ENCODE assay signal across 8 cellular contexts in the genomic region with DNA sequence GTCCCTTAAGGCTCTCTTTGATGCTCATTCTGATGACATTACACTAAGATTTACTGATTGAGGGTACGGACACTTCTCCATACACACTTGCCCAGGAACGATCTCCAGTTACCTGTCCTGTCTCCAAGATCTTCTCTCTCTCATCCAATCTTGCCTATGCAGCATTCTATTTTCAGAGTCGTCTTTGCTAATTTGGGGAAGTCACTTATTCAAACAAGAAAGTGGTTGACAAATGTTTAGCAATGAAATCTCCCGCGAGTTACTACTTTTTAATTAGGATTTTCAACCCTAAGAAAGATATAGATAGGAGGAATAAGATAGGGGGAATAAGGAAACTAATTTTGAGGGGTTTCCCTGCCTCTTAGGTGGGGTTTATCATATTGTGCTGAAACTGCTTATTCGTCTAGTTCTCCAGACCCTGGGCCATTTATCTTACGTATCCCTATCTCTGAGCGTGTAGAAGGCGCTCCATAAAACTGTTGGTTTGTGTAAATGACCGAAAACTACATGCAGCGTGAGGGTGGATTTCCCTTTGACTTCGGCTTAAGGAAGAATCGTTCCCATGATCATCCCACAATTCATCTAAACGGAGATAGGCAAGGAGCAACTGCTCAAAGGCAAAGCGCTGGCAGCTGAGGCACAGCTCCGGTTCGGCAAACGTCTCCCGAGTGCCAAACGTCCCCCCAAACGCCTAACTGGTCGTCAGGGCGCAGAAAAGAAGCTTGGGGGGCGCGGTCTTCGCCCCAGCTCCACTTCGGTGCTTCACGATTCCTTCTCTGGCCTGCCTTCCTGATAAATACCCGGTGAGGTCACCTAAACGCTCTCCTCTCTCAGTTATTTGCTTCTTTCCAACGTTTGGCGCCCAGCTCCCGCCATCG. TPM values are rescaled to one million over a fixed set of nuclear protein-coding genes. Genes with fewer than 3 reads are reported as not detected.
DNase-seq lines count a peak whose midpoint lies in the region; ATAC-seq and TF ChIP-seq lines count a peak whose summit lies in the region.

No MANE protein-coding gene starts in this region.

- peaks cover 57% of the 10 kb centered on the region for H3K4me1 Mint-ChIP-seq in CD4-positive, alpha-beta T cell (ENCODE audit: low read depth)

- intact Hi-C loops in CD4-positive, alpha-beta T cell (cut with DNase I, micrococcal nuclease) = loop anchor here (2.0 to 10.0 kb wide), 7 partner anchors 478 to 1881 kb away; a partner anchor contains a TSS

- H3K9me3 Mint-ChIP-seq in CD4-positive, alpha-beta T cell = no peaks in the 10 kb centered on the region

- H3K27ac ChIP-seq in CD4-positive, alpha-beta T cell (ENCODE audit: low read depth, low read length) = peak overlapping the region; percentile 93
- H3K27ac ChIP-seq in VCaP (peak overlapping the region; percentile 97), foreskin keratinocyte (peak overlapping the region; percentile 89)

- POLR2A ChIA-PET in CD4-positive, alpha-beta T cell (lab: Charles Lee) = interaction anchor here (0.6 to 2.4 kb wide), 8 partner anchors 11 to 810 kb away, joined by 3 to 14 read pairs (median 3); a partner anchor contains a TSS

- peak overlapping the region; percentile 93 for H3K27ac Mint-ChIP-seq in CD4-positive, alpha-beta T cell

- H3K4me3 Mint-ChIP-seq in CD4-positive, alpha-beta T cell = peak overlapping the region; percentile 96

- no peaks in the 10 kb centered on the region for H3K9me3 ChIP-seq in CD4-positive, alpha-beta T cell (ENCODE audit: control insufficient read depth, low read length)

- H3K36me3 Mint-ChIP-seq in CD4-positive, alpha-beta T cell (ENCODE audit: low read depth) = peaks cover 27% of the 10 kb centered on the region

- no peaks in the 10 kb centered on the region for H3K27me3 ChIP-seq in CD4-positive, alpha-beta T cell (ENCODE audit: control insufficient read depth, insufficient read depth, low read length)
- H3K27me3 ChIP-seq in foreskin keratinocyte = no peaks in the 10 kb centered on the region

- CTCF ChIA-PET in CD4-positive, alpha-beta T cell (lab: Charles Lee) = no interaction called here

- DNase-seq in CD4-positive, alpha-beta T cell = no peak
- peak; percentile 82 for DNase-seq in KG1 (lab: John Stamatoyannopoulos, UW)
- DNase-seq in foreskin keratinocyte = peak in 1 of 2 donors; percentile 26
- DNase-seq in occipital lobe (lab: John Stamatoyannopoulos, UW) = peak; percentile 37
- DNase-seq in ureter (ENCODE audit: low spot score) = no peak
- no peak for DNase-seq in epidermal melanocyte (ENCODE audit: insufficient read length, low spot score)

- peak; percentile 4 for ATAC-seq in CD4-positive, alpha-beta T cell (ENCODE audit: poor library complexity)
- peak; percentile 2 for ATAC-seq in GM19463 (IDR thresholded peaks at IDR 0.05; ENCODE audit: unreplicated experiment)
- ATAC-seq in foreskin keratinocyte = no peak

- no peaks in the 10 kb centered on the region for H3K27me3 Mint-ChIP-seq in CD4-positive, alpha-beta T cell

- no peak for TF ChIP-seq CTCF in CD4-positive, alpha-beta T cell (IDR thresholded peaks at IDR 0.05)
- TF ChIP-seq CTCF in VCaP (conservative IDR thresholded peaks at IDR 0.05) = no peak
- TF ChIP-seq CTCF in foreskin keratinocyte (conservative IDR thresholded peaks at IDR 0.05) = no peak

- peaks cover 6% of the 10 kb centered on the region for H3K4me1 ChIP-seq in foreskin keratinocyte

RNA-seq across cellular contexts. Expression of a gene that starts 0.8 kb away (rescaled TPM):
- total RNA-seq in CD4-positive, alpha-beta T cell = 1 to 10 TPM; 7.1 to 8.3 TPM
- total RNA-seq in foreskin keratinocyte (17.1 and 18.0 TPM in 2 replicates), occipital lobe (30.9 TPM), ureter (34.3 TPM)
- 13.9 and 15.9 TPM in 2 replicates for polyA plus RNA-seq in foreskin keratinocyte

RNA-seq across cellular contexts. Expression of a gene that starts 1.0 kb away (rescaled TPM):
- total RNA-seq in CD4-positive, alpha-beta T cell = 10 to 100 TPM; 17.3 to 17.4 TPM
- 26.3 and 29.7 TPM in 2 replicates for total RNA-seq in foreskin keratinocyte
- polyA plus RNA-seq in foreskin keratinocyte = 11.6 and 14.4 TPM in 2 replicates
- total RNA-seq in occipital lobe = 47.1 TPM
- 39.4 TPM for total RNA-seq in ureter

Comparison
In these comparisons a context has a peak if more than half of its experiments do, and no peak if none do; other contexts are left out.
1. DNase-seq: peak in KG1 (single experiment) and occipital lobe (single experiment); none in CD4-positive, alpha-beta T cell (0 of 10), ureter (single experiment) and epidermal melanocyte (single experiment).
2. Peak in every context shown above with its lines, with median percentiles within 50 percentile points of each other: H3K27ac ChIP-seq.